Comparison of ENCODE assay signal across 8 cellular contexts in the genomic region with DNA sequence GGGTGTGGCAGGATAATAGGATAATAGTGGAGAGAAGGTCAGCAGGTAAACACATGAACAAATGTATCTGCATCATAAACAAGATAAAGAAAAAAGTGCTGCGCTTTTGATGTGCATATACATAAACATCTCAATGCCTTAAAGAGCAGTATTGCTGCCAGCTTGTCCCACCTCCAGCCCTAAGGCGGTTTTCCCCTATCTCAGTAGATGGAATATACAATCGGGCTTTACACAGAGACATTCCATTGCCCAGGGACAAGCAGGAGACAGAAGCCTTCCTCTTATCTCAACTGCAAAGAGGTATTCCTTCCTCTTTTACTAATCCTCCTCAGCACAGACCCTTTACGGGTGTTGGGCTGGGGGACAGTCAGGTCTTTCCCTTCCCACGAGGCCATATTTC. TPM values are rescaled to one million over a fixed set of nuclear protein-coding genes. Genes with fewer than 3 reads are reported as not detected.
"Had no signal": no experiment of that assay in that cellular context is flagged by ENCODE, and none has a peak within 500 bp of the region (broad histone marks: within the 10 kb centered on the region; RNA-seq: fewer than 3 reads in every experiment).

No MANE protein-coding gene starts in this region.

RNA-seq across cellular contexts. Expression of a gene that starts 43.1 kb away (rescaled TPM):
- total RNA-seq: natural killer cell treated with Interleukin-12 subunit alpha and Interleukin-12 subunit beta and Interleukin-15 and Interleukin-18, amount 100 ng/mL, for 72 hours; neural crest cell; osteocyte; pulmonary artery endothelial cell; right atrium auricular region; smooth muscle cell; spleen; suprapubic skin had no signal
- polyA plus RNA-seq: smooth muscle cell had no signal
